In the genomic region with DNA sequence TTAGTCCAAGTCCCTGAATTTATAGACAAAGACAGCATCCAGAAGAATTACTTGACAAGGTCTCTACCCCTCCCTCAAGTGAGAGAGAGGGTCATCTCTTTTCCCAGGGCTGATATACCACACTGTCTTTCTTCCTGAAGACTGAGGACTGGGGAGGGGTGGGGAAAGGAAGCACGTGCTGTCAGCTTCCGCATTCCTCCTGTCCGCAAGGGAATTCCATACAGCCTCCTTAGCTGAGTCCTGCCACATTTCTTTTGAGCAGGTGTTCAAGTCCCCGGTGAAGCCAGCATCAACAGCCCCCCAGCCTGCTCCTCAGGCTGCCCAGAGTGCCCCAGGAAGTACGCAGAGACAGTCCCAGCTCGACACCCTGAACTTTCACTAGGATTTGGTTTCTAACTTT, we compare ENCODE assay signal across 16 cellular contexts. TPM values are rescaled to one million over a fixed set of nuclear protein-coding genes. Genes with fewer than 3 reads are reported as not detected.
DNase-seq lines count a peak whose midpoint lies in the region; ATAC-seq and TF ChIP-seq lines count a peak whose summit lies in the region.
"Had no signal": no experiment of that assay in that cellular context is flagged by ENCODE, and none has a peak within 500 bp of the region (broad histone marks: within the 10 kb centered on the region; RNA-seq: fewer than 3 reads in every experiment).

No MANE protein-coding gene starts in this region.

- DNase-seq in dermis blood vessel endothelial cell (peak; percentile 26), mesendoderm (peak; percentile 45), NCI-H1694 treated with DMSO at 0.1 percent for 48 hours (lab: John Stamatoyannopoulos, UW) (no peak), osteoblast (ENCODE audit: insufficient read length, low spot score, missing footprints) (no peak)
- DNase-seq: DMS 273 treated with DMSO at 0.1 percent for 48 hours, NCI-H1436, NCI-H2081, NCI-H2227 treated with DMSO at 0.1 percent for 48 hours, NCI-H526 had no signal

- H3K9me3 ChIP-seq in HUES64 (ENCODE audit: insufficient read depth, low read depth, low read length): no peaks in the 10 kb centered on the region
- no peaks in the 10 kb centered on the region for H3K9me3 ChIP-seq in osteoblast (ENCODE audit: low read depth, low read length)
- H3K9me3 ChIP-seq: BLaER1 treated with 17β-estradiol and CSF1 and Interleukin-3, amounts not matched to agents 10 nM and 100 nM had no signal

- no peak for ATAC-seq in HG02623 (IDR thresholded peaks at IDR 0.05; ENCODE audit: unreplicated experiment)
- ATAC-seq in HG02678 (IDR thresholded peaks at IDR 0.05; ENCODE audit: unreplicated experiment): no peak

- TF ChIP-seq CTCF in osteoblast (IDR thresholded peaks at IDR 0.05; ENCODE audit: extremely low read depth, low read depth, low read length): no peak

- H3K79me2 ChIP-seq in mesendoderm (ENCODE audit: control insufficient read depth, insufficient read depth, low read length) (no peaks in the 10 kb centered on the region), osteoblast (ENCODE audit: insufficient read depth, low read length) (no peaks in the 10 kb centered on the region)

- no peak overlapping the region for H3K23ac ChIP-seq in mesendoderm (ENCODE audit: low read length)

- no peak overlapping the region for H2BK120ac ChIP-seq in mesendoderm (ENCODE audit: low read depth, low read length)

- H3K4me1 ChIP-seq in HUES64 (ENCODE audit: insufficient read depth, low read length): no peaks in the 10 kb centered on the region
- no peaks in the 10 kb centered on the region for H3K4me1 ChIP-seq in mesendoderm (ENCODE audit: control insufficient read depth, low read depth, low read length)
- no peaks in the 10 kb centered on the region for H3K4me1 ChIP-seq in osteoblast (ENCODE audit: insufficient read depth, low read length)

- no peak overlapping the region for H2BK15ac ChIP-seq in mesendoderm (replicated peaks; ENCODE audit: low read depth)

- H3K4me2 ChIP-seq in mesendoderm (ENCODE audit: low read length) (no peak overlapping the region), osteoblast (ENCODE audit: insufficient read depth, low read length) (no peak overlapping the region)
- H3K4me2 ChIP-seq: BLaER1 treated with 17β-estradiol and CSF1 and Interleukin-3, amounts not matched to agents 10 nM and 100 nM had no signal

- no peaks in the 10 kb centered on the region for H3K79me1 ChIP-seq in mesendoderm (ENCODE audit: low read length)

- H4K5ac ChIP-seq in mesendoderm (ENCODE audit: low read length): no peak overlapping the region

- H3K4me3 ChIP-seq in HUES64 (ENCODE audit: low read length): no peak overlapping the region
- no peak overlapping the region for H3K4me3 ChIP-seq in mesendoderm (ENCODE audit: low read length)
- no peak overlapping the region for H3K4me3 ChIP-seq in osteoblast (ENCODE audit: insufficient read depth, low read length)
- H3K4me3 ChIP-seq: BLaER1 treated with 17β-estradiol and CSF1 and Interleukin-3, amounts not matched to agents 10 nM and 100 nM had no signal

- no peak overlapping the region for H2AFZ ChIP-seq in osteoblast (ENCODE audit: low read length)

- no peaks in the 10 kb centered on the region for H3K27me3 ChIP-seq in HUES64 (ENCODE audit: insufficient read depth, low read length)
- no peaks in the 10 kb centered on the region for H3K27me3 ChIP-seq in mesendoderm (ENCODE audit: insufficient read depth, low read length, poor library complexity)
- H3K27me3 ChIP-seq in osteoblast (ENCODE audit: insufficient read depth, low read length): peaks cover 4% of the 10 kb centered on the region
- H3K27me3 ChIP-seq: BLaER1 treated with 17β-estradiol and CSF1 and Interleukin-3, amounts not matched to agents 10 nM and 100 nM had no signal

- H4K20me1 ChIP-seq in osteoblast (ENCODE audit: insufficient read depth, low read length): no peaks in the 10 kb centered on the region
- H4K20me1 ChIP-seq: BLaER1 treated with 17β-estradiol and CSF1 and Interleukin-3, amounts not matched to agents 10 nM and 100 nM had no signal

- no peak overlapping the region for H4K8ac ChIP-seq in mesendoderm (ENCODE audit: low read depth, low read length)

- 68% methylated on average over 6 of the region's 6 CpGs for WGBS in HUES64
- WGBS in mesendoderm (ENCODE audit: extremely low coverage, insufficient coverage, low lambda C conversion rate): no CpG with 5 or more reads among the region's 6 CpGs

- H2AK5ac ChIP-seq in mesendoderm (ENCODE audit: low read length): no peak overlapping the region

- H3K36me3 ChIP-seq in HUES64 (ENCODE audit: insufficient read depth, low read length) (peaks cover 6% of the 10 kb centered on the region), mesendoderm (ENCODE audit: control insufficient read depth, insufficient read depth, low read length) (no peaks in the 10 kb centered on the region), osteoblast (ENCODE audit: insufficient read depth, low read length) (no peaks in the 10 kb centered on the region)
- H3K36me3 ChIP-seq: BLaER1 treated with 17β-estradiol and CSF1 and Interleukin-3, amounts not matched to agents 10 nM and 100 nM had no signal

- no peak overlapping the region for H3K4ac ChIP-seq in mesendoderm (ENCODE audit: low read depth, low read length)

- peak overlapping the region; percentile 10; the same call in 1 of the 2 replicates for H3K9ac ChIP-seq in HUES64 (ENCODE audit: low read depth, low read length)
- H3K9ac ChIP-seq in mesendoderm (ENCODE audit: low read length): no peak overlapping the region
- H3K9ac ChIP-seq: BLaER1 treated with 17β-estradiol and CSF1 and Interleukin-3, amounts not matched to agents 10 nM and 100 nM had no signal

- H3K18ac ChIP-seq in mesendoderm (ENCODE audit: low read length): no peak overlapping the region

- H3K27ac ChIP-seq in HUES64 (ENCODE audit: low read depth, low read length) (no peak overlapping the region), mesendoderm (ENCODE audit: low read depth, low read length) (no peak overlapping the region), osteoblast (ENCODE audit: low read depth, low read length) (no peak overlapping the region)
- H3K27ac ChIP-seq: BLaER1 treated with 17β-estradiol and CSF1 and Interleukin-3, amounts not matched to agents 10 nM and 100 nM had no signal

- H2BK5ac ChIP-seq in mesendoderm (ENCODE audit: low read length): no peak overlapping the region

- H3K56ac ChIP-seq in mesendoderm (ENCODE audit: low read length): no peak overlapping the region

RNA-seq across cellular contexts. Expression of gene PCAT6, which starts 34.2 kb away (rescaled TPM):
- polyA plus RNA-seq in HUES64 (2013, experiment 1 of 2): 2.2 TPM
- 3.7 TPM for polyA plus RNA-seq in HUES64 (2013, experiment 2 of 2)
- total RNA-seq in dermis blood vessel endothelial cell (0.51 TPM in 1 of 2 replicates, not detected in the other), osteoblast (0.29 and 0.72 TPM in 2 replicates)
- 7.5 TPM for polyA plus RNA-seq in mesendoderm (2013, experiment 1 of 2)
- polyA plus RNA-seq in mesendoderm (2013, experiment 2 of 2): 7.4 TPM
- total RNA-seq: Daoy, HT1080, OCI-LY7 had no signal

RNA-seq across cellular contexts. Expression of gene KDM5B, which starts 36.7 kb away (rescaled TPM):
- polyA plus RNA-seq in HUES64 (2013, experiment 1 of 2): 57.9 TPM
- polyA plus RNA-seq in HUES64 (2013, experiment 2 of 2): 69.9 TPM
- total RNA-seq in dermis blood vessel endothelial cell (76.3 and 89.0 TPM in 2 replicates), osteoblast (113 and 124 TPM in 2 replicates)
- 47.8 TPM for polyA plus RNA-seq in mesendoderm (2013, experiment 1 of 2)
- polyA plus RNA-seq in mesendoderm (2013, experiment 2 of 2): 48.1 TPM
- total RNA-seq: OCI-LY7 had no signal

RNA-seq across cellular contexts. Expression of gene RABIF, which starts 44.0 kb away (rescaled TPM):
- polyA plus RNA-seq in HUES64 (2013, experiment 1 of 2): 8.7 TPM
- 7.4 TPM for polyA plus RNA-seq in HUES64 (2013, experiment 2 of 2)
- total RNA-seq in dermis blood vessel endothelial cell (6.8 and 9.4 TPM in 2 replicates), osteoblast (7.2 and 8.0 TPM in 2 replicates)
- 8.1 TPM for polyA plus RNA-seq in mesendoderm (2013, experiment 1 of 2)
- 8.2 TPM for polyA plus RNA-seq in mesendoderm (2013, experiment 2 of 2)

Comparison
In these comparisons a context has a peak if more than half of its experiments do, and no peak if none do; other contexts are left out.
1. DNase-seq: peak in dermis blood vessel endothelial cell (single experiment) and mesendoderm (single experiment); none in NCI-H1694 treated with DMSO at 0.1 percent for 48 hours (single experiment) and osteoblast (single experiment).